In genomic region chr6:62519574-62519973, GRCh38 we compare ENCODE assay signal across 31 cellular contexts.
"Had no signal": no experiment of that assay in that cellular context is flagged by ENCODE, and none has a peak within 500 bp of the region (broad histone marks: within the 10 kb centered on the region; RNA-seq: fewer than 3 reads in every experiment).

No MANE protein-coding gene starts in this region.

- H3K36me3 ChIP-seq: neural progenitor cell, ovary, spleen, suprapubic skin, tibial artery, transverse colon, upper lobe of right lung, uterus had no signal

- H3K4me3 Mint-ChIP-seq: natural killer cell; nephron; neural progenitor cell; stimulated activated memory B cell treated with anti-CD40 and anti-IgM and Interleukin-4, amounts not matched to agents 10 μg/mL and 1 μg/mL and 100 μg/mL, for 72 hours; stimulated activated naive CD8-positive, alpha-beta T cell treated with anti-CD3 and anti-CD28 coated beads, Interleukin-15, amount 100 ng/mL, for 72 hours; type B pancreatic cell had no signal

- H3K4me1 ChIP-seq: parathyroid adenoma, psoas muscle, suprapubic skin, testis, tibial artery, transverse colon, upper lobe of right lung, uterus had no signal

- H3K27me3 Mint-ChIP-seq: progenitor cell of endocrine pancreas; stimulated activated memory B cell treated with anti-CD40 and anti-IgM and Interleukin-4, amounts not matched to agents 10 μg/mL and 1 μg/mL and 100 μg/mL, for 72 hours; stimulated activated naive CD8-positive, alpha-beta T cell treated with anti-CD3 and anti-CD28 coated beads, Interleukin-15, amount 100 ng/mL, for 72 hours; type B pancreatic cell had no signal

- H3K27ac Mint-ChIP-seq: natural killer cell; nephron; neural progenitor cell; progenitor cell of endocrine pancreas; stimulated activated memory B cell treated with anti-CD40 and anti-IgM and Interleukin-4, amounts not matched to agents 10 μg/mL and 1 μg/mL and 100 μg/mL, for 72 hours; stimulated activated naive CD8-positive, alpha-beta T cell treated with anti-CD3 and anti-CD28 coated beads, Interleukin-15, amount 100 ng/mL, for 72 hours; type B pancreatic cell had no signal

- DNase-seq: natural killer cell; occipital lobe; ovary; posterior cingulate gyrus; psoas muscle; right cardiac atrium; spleen; stimulated activated CD4-positive, alpha-beta T cell treated with anti-CD3 and anti-CD28 coated beads, Interleukin-12 subunit alpha, Interleukin-12 subunit beta, amount 100 ng/mL, for 4 hours; stimulated activated CD4-positive, alpha-beta T cell treated with anti-CD3 and anti-CD28 coated beads, Interleukin-1b, Interleukin-23, amount 100 ng/mL, for 48 hours; stimulated activated CD4-positive, alpha-beta T cell treated with anti-CD3 and anti-CD28 coated beads, Interleukin-4, amount 100 ng/mL, for 1 hour; stimulated activated CD4-positive, alpha-beta T cell treated with anti-CD3 and anti-CD28 coated beads, Interleukin-4, amount 100 ng/mL, for 4 hours; stimulated activated CD8-positive, alpha-beta memory T cell treated with anti-CD3 and anti-CD28 coated beads, Interleukin-4, amount 100 ng/mL, for 48 hours; stimulated activated naive CD4-positive, alpha-beta T cell; stimulated activated naive CD8-positive, alpha-beta T cell treated with anti-CD3 and anti-CD28 coated beads, Interleukin-15, amount 100 ng/mL, for 72 hours; stimulated activated naive CD8-positive, alpha-beta T cell treated with anti-CD3 and anti-CD28 coated beads, Interleukin-15, Interleukin-2, amounts not matched to agents 100 U/mL and 50 U/mL, for 24 hours; substantia nigra; testis; tibial artery; transverse colon; upper lobe of right lung; uterus had no signal

- H3K9me3 ChIP-seq: ovary, psoas muscle, spleen, testis, tibial artery, transverse colon, upper lobe of right lung, uterus had no signal

- H3K9ac ChIP-seq: neural progenitor cell, parathyroid adenoma had no signal

- H3K27me3 ChIP-seq: neural progenitor cell, ovary, spleen, suprapubic skin, testis, tibial artery, transverse colon, upper lobe of right lung, uterus had no signal

- ATAC-seq: natural killer cell; psoas muscle; right cardiac atrium; sciatic nerve; stimulated activated memory B cell treated with anti-CD40 and anti-IgM and Interleukin-4, amounts not matched to agents 10 μg/mL and 1 μg/mL and 100 μg/mL, for 72 hours; stimulated activated naive CD8-positive, alpha-beta T cell treated with anti-CD3 and anti-CD28 coated beads, Interleukin-15, amount 100 ng/mL, for 72 hours; stimulated activated naive CD8-positive, alpha-beta T cell treated with anti-CD3 and anti-CD28 coated beads, Interleukin-15, Interleukin-2, amounts not matched to agents 100 U/mL and 50 U/mL, for 24 hours; upper lobe of right lung had no signal

- H3K4me3 ChIP-seq: neural progenitor cell, ovary, psoas muscle, skin epidermis, smooth muscle cell, spleen, suprapubic skin, testis, tibial artery, transverse colon, upper lobe of right lung, uterus had no signal

- H3K27ac ChIP-seq: neural progenitor cell, ovary, parathyroid adenoma, psoas muscle, skin epidermis, spleen, suprapubic skin, testis, tibial artery, transverse colon, upper lobe of right lung, uterus had no signal

- H3K4me2 ChIP-seq: neural progenitor cell, smooth muscle cell had no signal

- H3K4me1 Mint-ChIP-seq: natural killer cell; nephron; stimulated activated naive CD8-positive, alpha-beta T cell treated with anti-CD3 and anti-CD28 coated beads, Interleukin-15, amount 100 ng/mL, for 72 hours had no signal

- H3K36me3 Mint-ChIP-seq: natural killer cell; neural progenitor cell; stimulated activated memory B cell treated with anti-CD40 and anti-IgM and Interleukin-4, amounts not matched to agents 10 μg/mL and 1 μg/mL and 100 μg/mL, for 72 hours; type B pancreatic cell had no signal

- H3K9me3 Mint-ChIP-seq: nephron; neural progenitor cell; stimulated activated memory B cell treated with anti-CD40 and anti-IgM and Interleukin-4, amounts not matched to agents 10 μg/mL and 1 μg/mL and 100 μg/mL, for 72 hours; type B pancreatic cell had no signal
